In the genomic region with DNA sequence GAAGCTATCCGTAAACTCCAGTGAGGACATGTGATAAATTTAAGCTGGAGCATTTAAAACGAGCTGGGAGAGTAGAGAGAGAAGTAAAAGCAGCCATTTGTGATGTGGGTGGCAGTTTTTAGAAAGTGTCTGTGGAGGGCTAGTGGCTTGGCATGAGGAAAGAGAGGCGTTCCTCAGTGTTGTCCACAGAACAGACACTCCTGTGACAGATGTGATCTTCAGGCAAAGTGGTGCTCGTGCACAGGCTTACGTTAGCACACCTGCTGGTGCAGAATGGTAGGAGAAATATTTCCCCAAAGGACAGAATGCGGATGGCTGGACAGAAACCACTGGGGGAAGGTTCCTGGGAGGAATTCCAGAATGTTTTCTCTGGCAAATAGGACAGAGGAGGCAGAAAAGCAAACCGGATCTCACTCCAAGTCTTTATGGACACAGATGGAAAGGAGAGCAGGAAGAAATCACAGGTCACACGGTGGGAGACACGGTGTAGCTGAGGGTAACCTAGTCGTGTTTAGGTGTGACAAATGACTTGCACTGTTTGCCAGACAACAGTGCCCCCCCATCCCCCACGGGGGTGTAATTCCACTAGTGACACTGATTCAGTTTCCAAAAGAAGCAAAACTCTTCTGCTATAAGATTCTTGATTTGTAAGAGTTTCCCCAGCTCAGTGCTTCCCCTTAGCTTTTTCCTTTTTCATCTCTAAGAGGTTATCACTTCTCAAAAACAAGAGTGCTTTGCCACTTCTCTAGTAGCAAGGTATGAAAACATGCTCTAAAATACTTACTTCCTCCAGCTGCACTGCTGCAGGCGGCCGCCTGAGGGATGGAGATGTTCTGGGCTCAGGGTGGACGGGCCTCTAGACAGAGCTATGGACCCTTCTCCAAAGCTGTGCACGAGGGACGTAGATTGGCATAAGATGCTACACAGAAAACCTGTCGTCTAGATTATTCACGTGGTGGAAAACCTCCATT, we compare ENCODE assay signal across 8 cellular contexts.
DNase-seq lines count a peak whose midpoint lies in the region; ATAC-seq and TF ChIP-seq lines count a peak whose summit lies in the region.

No MANE protein-coding gene starts in this region.

- H3K4me3 ChIP-seq in fibroblast of mammary gland (ENCODE audit: control insufficient read depth, low read depth, low read length) (no peak overlapping the region), dorsolateral prefrontal cortex (peak overlapping the region in 11 of 59 donors; percentile 1 to 35 (median 11))

- intact Hi-C loops in dorsolateral prefrontal cortex (cut with DNase I): no loop called here

- no peaks in the 10 kb centered on the region for H3K27me3 ChIP-seq in dorsolateral prefrontal cortex

- ATAC-seq in GM19467 (IDR thresholded peaks at IDR 0.05; ENCODE audit: unreplicated experiment) (peak; percentile 43), HG03196 (IDR thresholded peaks at IDR 0.05; ENCODE audit: unreplicated experiment) (peak; percentile 42)

- peak; percentile 2 for DNase-seq in fibroblast of mammary gland (ENCODE audit: low read depth)
- no peak for DNase-seq in activated naive CD4-positive, alpha-beta T cell (lab: John Stamatoyannopoulos, UW)
- no peak for DNase-seq in dorsolateral prefrontal cortex
- DNase-seq in NCI-H187 treated with DMSO at 0.1 percent for 48 hours (lab: John Stamatoyannopoulos, UW): no peak
- DNase-seq in activated naive CD4-positive, alpha-beta T cell treated with anti-CD3 and anti-CD28 coated beads, Interleukin-2, amount 50 U/mL, for 16 hours: no peak

- TF ChIP-seq CTCF in GM12874 (IDR thresholded peaks at IDR 0.05; ENCODE audit: insufficient read depth, low read depth, low read length) (peak; percentile 32; the same call in 1 of the 2 replicates), fibroblast of mammary gland (conservative IDR thresholded peaks at IDR 0.05; ENCODE audit: control insufficient read depth, insufficient read depth, low read depth, low read length) (no peak), dorsolateral prefrontal cortex (IDR thresholded peaks at IDR 0.05 in 54 of 56, conservative IDR thresholded peaks at IDR 0.05 in 2 of 56; ENCODE audit: low read depth in 1 of 56, partially characterized antibody in 56 of 56) (peak in 2 of 56 donors; percentile 7 to 19)

- peak overlapping the region in 26 of 59 donors; percentile 0 to 63 (median 28) for H3K27ac ChIP-seq in dorsolateral prefrontal cortex
